8 cellular contexts compared by ENCODE assay signal in genomic region chr3:44509985-44510360, GRCh38. TPM values are rescaled to one million over a fixed set of nuclear protein-coding genes. Genes with fewer than 3 reads are reported as not detected.
A peak's percentile ranks its signal among the peaks of the same experiment; 100 is the strongest.
DNase-seq lines count a peak whose midpoint lies in the region; ATAC-seq, FAIRE-seq and TF ChIP-seq lines count a peak whose summit lies in the region.

No MANE protein-coding gene starts in this region.

- CTCF ChIA-PET in CD8-positive, alpha-beta T cell (lab: Charles Lee), result no interaction called here

- no peak for FAIRE-seq in pancreas (lab: Jason Lieb, UNC)

- H3K27me3 Mint-ChIP-seq in CD8-positive, alpha-beta T cell (ENCODE audit: low read depth), result no peaks in the 10 kb centered on the region
- no peaks in the 10 kb centered on the region for H3K27me3 Mint-ChIP-seq in T-helper 2 cell treated with Interferon-gamma antibody and Interleukin-4, amounts not matched to agents 5 μg/mL and 100 μg/mL, for 36 hours (ENCODE audit: low read depth)

- POLR2A ChIA-PET in CD8-positive, alpha-beta T cell (lab: Charles Lee), result interaction anchor here (0.9 to 2.1 kb wide), 9 partner anchors 32 to 466 kb away, joined by 3 to 23 read pairs (median 8); partner anchors contain the start of genes EXOSC7, KIAA1143, KIF15 and TCAIM

- H3K27ac ChIP-seq in CD8-positive, alpha-beta T cell (ENCODE audit: low read depth, low read length), result peak overlapping the region; percentile 82
- peak overlapping the region; percentile 65 to 88 (median 74) for H3K27ac ChIP-seq in pancreas

- 0% methylated on average over 6 of the region's 6 CpGs for WGBS in pancreas, 2 donors

- H3K27me3 ChIP-seq in CD8-positive, alpha-beta T cell (ENCODE audit: insufficient read depth, low read length), result no peaks in the 10 kb centered on the region
- H3K27me3 ChIP-seq in pancreas, result no peaks in the 10 kb centered on the region

- no peaks in the 10 kb centered on the region for H3K36me3 ChIP-seq in CD8-positive, alpha-beta T cell (ENCODE audit: insufficient read depth, low read length)
- H3K36me3 ChIP-seq in pancreas, result no peaks in the 10 kb centered on the region

- H3K4me3 ChIP-seq in CD8-positive, alpha-beta T cell (ENCODE audit: low read depth, low read length), result peak overlapping the region; percentile 78
- H3K4me3 ChIP-seq in pancreas, result peak overlapping the region; percentile 57 to 88 (median 74)

- peak; percentile 27 for ATAC-seq in CD8-positive, alpha-beta T cell
- ATAC-seq in GM19324 (IDR thresholded peaks at IDR 0.05; ENCODE audit: low FRiP score, unreplicated experiment) (peak; percentile 45), HG03432 (IDR thresholded peaks at IDR 0.05; ENCODE audit: unreplicated experiment) (peak; percentile 47), pancreas (peak; percentile 44 to 68 (median 50))

- peaks cover 5% of the 10 kb centered on the region for H3K9me3 Mint-ChIP-seq in CD8-positive, alpha-beta T cell
- H3K9me3 Mint-ChIP-seq in T-helper 2 cell treated with Interferon-gamma antibody and Interleukin-4, amounts not matched to agents 5 μg/mL and 100 μg/mL, for 36 hours, result peaks cover 24% of the 10 kb centered on the region

- H3K4me1 ChIP-seq in CD8-positive, alpha-beta T cell (ENCODE audit: insufficient read depth, low read length), result peaks cover 22% of the 10 kb centered on the region
- peaks cover 8 to 22% (median 14%) of the 10 kb centered on the region in 3 donors for H3K4me1 ChIP-seq in pancreas

- peak overlapping the region; percentile 96 for H3K4me3 Mint-ChIP-seq in CD8-positive, alpha-beta T cell
- H3K4me3 Mint-ChIP-seq in T-helper 2 cell treated with Interferon-gamma antibody and Interleukin-4, amounts not matched to agents 5 μg/mL and 100 μg/mL, for 36 hours, result peak overlapping the region; percentile 94

- H3K4me1 Mint-ChIP-seq in CD8-positive, alpha-beta T cell (ENCODE audit: low read depth), result peaks cover 49% of the 10 kb centered on the region
- H3K4me1 Mint-ChIP-seq in T-helper 2 cell treated with Interferon-gamma antibody and Interleukin-4, amounts not matched to agents 5 μg/mL and 100 μg/mL, for 36 hours (ENCODE audit: low read depth), result peaks cover 20% of the 10 kb centered on the region

- intact Hi-C loops in CD8-positive, alpha-beta T cell (cut with DNase I, micrococcal nuclease), result loop anchor here (1.0 to 2.0 kb wide), 6 partner anchors 23 to 251 kb away; partner anchors contain the start of genes KIAA1143 (in 2 of the 2), KIF15 (in 2 of the 2), TCAIM (in 2 of the 2) and ZNF445 (in 2 of the 2)
- intact Hi-C loops in pancreas (cut with DNase I), result no loop called here

- TF ChIP-seq CTCF in CD8-positive, alpha-beta T cell (IDR thresholded peaks at IDR 0.05), result no peak
- no peak for TF ChIP-seq CTCF in pancreas (IDR thresholded peaks at IDR 0.05)

- H3K9me3 ChIP-seq in CD8-positive, alpha-beta T cell (ENCODE audit: low read length), result no peaks in the 10 kb centered on the region
- H3K9me3 ChIP-seq in pancreas, result no peaks in the 10 kb centered on the region

- peak in 2 of 7 experiments; percentile 6 to 11 for DNase-seq in CD8-positive, alpha-beta T cell
- DNase-seq in T-helper 2 cell treated with Interferon-gamma antibody and Interleukin-4, amounts not matched to agents 5 μg/mL and 100 μg/mL, for 36 hours (ENCODE audit: low spot score), result no peak
- DNase-seq in fibroblast of peridontal ligament (ENCODE audit: extremely low read depth) (peak; percentile 26), pancreas (peak in 2 of 6 donors; percentile 13 to 19), NCI-H2196 (lab: John Stamatoyannopoulos, UW; ENCODE audit: unreplicated experiment) (no peak)
- no peak for DNase-seq in stimulated activated naive CD4-positive, alpha-beta T cell (lab: John Stamatoyannopoulos, UW)

- peaks cover 31% of the 10 kb centered on the region for H3K36me3 Mint-ChIP-seq in CD8-positive, alpha-beta T cell
- H3K36me3 Mint-ChIP-seq in T-helper 2 cell treated with Interferon-gamma antibody and Interleukin-4, amounts not matched to agents 5 μg/mL and 100 μg/mL, for 36 hours (ENCODE audit: low read depth), result peaks cover 41% of the 10 kb centered on the region

- peak overlapping the region; percentile 96 for H3K27ac Mint-ChIP-seq in CD8-positive, alpha-beta T cell
- peak overlapping the region; percentile 89 for H3K27ac Mint-ChIP-seq in T-helper 2 cell treated with Interferon-gamma antibody and Interleukin-4, amounts not matched to agents 5 μg/mL and 100 μg/mL, for 36 hours

RNA-seq across cellular contexts. Expression of gene ZNF445, which starts 32.5 kb away (rescaled TPM):
- 1 to 10 TPM; 4.8 to 5.2 TPM for total RNA-seq in CD8-positive, alpha-beta T cell
- 10 to 100 TPM in 1 of 6 donors, 1 to 10 TPM in 5; 5.1 to 12.9 (median 8.2) TPM for total RNA-seq in pancreas
- 1 to 10 TPM; 3.8 to 5.2 TPM for polyA plus RNA-seq in pancreas

RNA-seq across cellular contexts. Expression of gene ZKSCAN7, which starts 45.0 kb away (rescaled TPM):
- total RNA-seq in CD8-positive, alpha-beta T cell, result 1 to 10 TPM in 1 of 2 experiments, under 1 TPM in 1; 0.68 to 1.6 TPM
- 1 to 10 TPM; 1.3 to 5.2 (median 2.1) TPM for total RNA-seq in pancreas
- 1 to 10 TPM; 2.4 to 2.5 TPM for polyA plus RNA-seq in pancreas

Comparison
In these comparisons a context has a peak if more than half of its experiments do, and no peak if none do; other contexts are left out.
1. intact Hi-C loops: an anchor here in CD8-positive, alpha-beta T cell (1.0 to 2.0 kb wide); none called in pancreas.